ENCODE assay signal across 16 cellular contexts in genomic region chr7:75866129-75866496, GRCh38. TPM values are rescaled to one million over a fixed set of nuclear protein-coding genes. Genes with fewer than 3 reads are reported as not detected.
A peak's percentile ranks its signal among the peaks of the same experiment; 100 is the strongest.
DNase-seq lines count a peak whose midpoint lies in the region; ATAC-seq and TF ChIP-seq lines count a peak whose summit lies in the region.
"Had no signal": no experiment of that assay in that cellular context is flagged by ENCODE, and none has a peak within 500 bp of the region (broad histone marks: within the 10 kb centered on the region; RNA-seq: fewer than 3 reads in every experiment).

No MANE protein-coding gene starts in this region.

- 34 to 50% (median 45%) methylated on average over 4 of the region's 4 CpGs for WGBS in spleen, 5 donors

- ATAC-seq in natural killer cell treated with Interleukin-12 subunit alpha and Interleukin-12 subunit beta and Interleukin-15 and Interleukin-18, amount 100 ng/mL, for 72 hours: peak in 1 of 2 donors; percentile 4
- no peak for ATAC-seq in GM21447 (IDR thresholded peaks at IDR 0.05; ENCODE audit: unreplicated experiment)
- ATAC-seq in activated CD4-positive, alpha-beta T cell treated with anti-CD3 and anti-CD28 coated beads for 36 hours: no peak

- DNase-seq in ELR (ENCODE audit: low read depth): peak; percentile 34
- DNase-seq in cardiac fibroblast (ENCODE audit: low read depth in 2 of 2): peak; percentile 41 to 63
- peak; percentile 31 for DNase-seq in natural killer cell treated with Interleukin-12 subunit alpha and Interleukin-12 subunit beta and Interleukin-15 and Interleukin-18, amount 100 ng/mL, for 72 hours (ENCODE audit: low spot score)
- no peak for DNase-seq in spleen
- DNase-seq in activated CD4-positive, alpha-beta T cell treated with anti-CD3 and anti-CD28 coated beads for 36 hours: no peak
- no peak for DNase-seq in activated T-helper 2 cell treated with anti-CD3 and anti-CD28 coated beads, Interferon-gamma antibody, Interleukin-2, Interleukin-4, amounts not matched to agents 10 μg/mL and 5 μg/mL and 100 μg/mL, durations not matched to agents 14 hours and 24 hours and 36 hours (ENCODE audit: low spot score)

- no peaks in the 10 kb centered on the region for H3K9me3 ChIP-seq in spleen
- H3K9me3 ChIP-seq: colonic mucosa, testis had no signal

- H3K27ac ChIP-seq in KMS-11 (no peak overlapping the region), spleen (peak overlapping the region in 2 of 8 donors; percentile 11 to 57)
- H3K27ac ChIP-seq: colonic mucosa, skin epidermis, testis had no signal

- peaks cover 7 to 11% of the 10 kb centered on the region in 2 donors for H3K27me3 Mint-ChIP-seq in natural killer cell treated with Interleukin-12 subunit alpha and Interleukin-12 subunit beta and Interleukin-15 and Interleukin-18, amount 100 ng/mL, for 72 hours
- H3K27me3 Mint-ChIP-seq in activated CD4-positive, alpha-beta T cell treated with anti-CD3 and anti-CD28 coated beads for 36 hours: peaks cover 8% of the 10 kb centered on the region
- H3K27me3 Mint-ChIP-seq in activated T-helper 2 cell treated with anti-CD3 and anti-CD28 coated beads, Interferon-gamma antibody, Interleukin-2, Interleukin-4, amounts not matched to agents 10 μg/mL and 5 μg/mL and 100 μg/mL, durations not matched to agents 14 hours and 24 hours and 36 hours (ENCODE audit: low read depth): peaks cover 3% of the 10 kb centered on the region

- H4K20me1 ChIP-seq in KMS-11 (ENCODE audit: insufficient read depth): no peaks in the 10 kb centered on the region

- no peak for TF ChIP-seq CTCF in KMS-11 (conservative IDR thresholded peaks at IDR 0.05; ENCODE audit: low read depth, low read length)
- no peak for TF ChIP-seq CTCF in cardiac fibroblast (IDR thresholded peaks at IDR 0.05; ENCODE audit: low read depth, low read length)
- no peak for TF ChIP-seq CTCF in spleen (IDR thresholded peaks at IDR 0.05 in 8 of 11, conservative IDR thresholded peaks at IDR 0.05 in 3 of 11)

- H3K4me2 ChIP-seq in KMS-11: peak overlapping the region; percentile 69

- no peak overlapping the region for H3K9ac ChIP-seq in KMS-11

- H3K9me3 Mint-ChIP-seq in natural killer cell treated with Interleukin-12 subunit alpha and Interleukin-12 subunit beta and Interleukin-15 and Interleukin-18, amount 100 ng/mL, for 72 hours: no peaks in the 10 kb centered on the region
- no peaks in the 10 kb centered on the region for H3K9me3 Mint-ChIP-seq in activated CD4-positive, alpha-beta T cell treated with anti-CD3 and anti-CD28 coated beads for 36 hours (ENCODE audit: low read depth)
- H3K9me3 Mint-ChIP-seq in activated T-helper 2 cell treated with anti-CD3 and anti-CD28 coated beads, Interferon-gamma antibody, Interleukin-2, Interleukin-4, amounts not matched to agents 10 μg/mL and 5 μg/mL and 100 μg/mL, durations not matched to agents 14 hours and 24 hours and 36 hours: no peaks in the 10 kb centered on the region
- H3K9me3 Mint-ChIP-seq: CD4-positive, CD25-positive, alpha-beta regulatory T cell; IgD-negative memory B cell had no signal

- peaks cover 11 to 14% of the 10 kb centered on the region in 2 donors for H3K4me1 Mint-ChIP-seq in natural killer cell treated with Interleukin-12 subunit alpha and Interleukin-12 subunit beta and Interleukin-15 and Interleukin-18, amount 100 ng/mL, for 72 hours (ENCODE audit: low read depth in 2 of 2)
- H3K4me1 Mint-ChIP-seq in activated CD4-positive, alpha-beta T cell treated with anti-CD3 and anti-CD28 coated beads for 36 hours: peaks cover 24% of the 10 kb centered on the region
- peaks cover 22% of the 10 kb centered on the region for H3K4me1 Mint-ChIP-seq in activated T-helper 2 cell treated with anti-CD3 and anti-CD28 coated beads, Interferon-gamma antibody, Interleukin-2, Interleukin-4, amounts not matched to agents 10 μg/mL and 5 μg/mL and 100 μg/mL, durations not matched to agents 14 hours and 24 hours and 36 hours (ENCODE audit: low read depth)

- no peak overlapping the region for H3K4me3 Mint-ChIP-seq in natural killer cell treated with Interleukin-12 subunit alpha and Interleukin-12 subunit beta and Interleukin-15 and Interleukin-18, amount 100 ng/mL, for 72 hours
- H3K4me3 Mint-ChIP-seq in activated CD4-positive, alpha-beta T cell treated with anti-CD3 and anti-CD28 coated beads for 36 hours: no peak overlapping the region
- H3K4me3 Mint-ChIP-seq in activated T-helper 2 cell treated with anti-CD3 and anti-CD28 coated beads, Interferon-gamma antibody, Interleukin-2, Interleukin-4, amounts not matched to agents 10 μg/mL and 5 μg/mL and 100 μg/mL, durations not matched to agents 14 hours and 24 hours and 36 hours (ENCODE audit: low read depth): no peak overlapping the region
- H3K4me3 Mint-ChIP-seq: activated naive CD8-positive, alpha-beta T cell; CD4-positive, CD25-positive, alpha-beta regulatory T cell; IgD-negative memory B cell; naive B cell had no signal

- no peak overlapping the region for H3K27ac Mint-ChIP-seq in natural killer cell treated with Interleukin-12 subunit alpha and Interleukin-12 subunit beta and Interleukin-15 and Interleukin-18, amount 100 ng/mL, for 72 hours
- H3K27ac Mint-ChIP-seq in activated CD4-positive, alpha-beta T cell treated with anti-CD3 and anti-CD28 coated beads for 36 hours: no peak overlapping the region
- no peak overlapping the region for H3K27ac Mint-ChIP-seq in activated T-helper 2 cell treated with anti-CD3 and anti-CD28 coated beads, Interferon-gamma antibody, Interleukin-2, Interleukin-4, amounts not matched to agents 10 μg/mL and 5 μg/mL and 100 μg/mL, durations not matched to agents 14 hours and 24 hours and 36 hours
- H3K27ac Mint-ChIP-seq: activated naive CD8-positive, alpha-beta T cell; IgD-negative memory B cell had no signal

- peaks cover 49% of the 10 kb centered on the region for H3K4me1 ChIP-seq in KMS-11 (ENCODE audit: low read depth, poor library complexity, severe bottlenecking)
- peaks cover 7 to 20% (median 12%) of the 10 kb centered on the region in 6 donors for H3K4me1 ChIP-seq in spleen
- H3K4me1 ChIP-seq: colonic mucosa had no signal

- peak overlapping the region; percentile 22; the same call in 1 of the 2 replicates for H2AFZ ChIP-seq in KMS-11 (ENCODE audit: low read depth)

- H3K79me2 ChIP-seq in KMS-11 (ENCODE audit: insufficient read depth, low read depth): no peaks in the 10 kb centered on the region

- intact Hi-C loops in spleen (cut with DNase I; ENCODE audit: low total_unique reads): loop anchor here (2.0 kb wide), 1 partner anchor 155 kb away; no protein-coding TSS in a partner anchor
- intact Hi-C loops in activated CD4-positive, alpha-beta T cell treated with anti-CD3 and anti-CD28 coated beads for 36 hours (cut with DNase I, micrococcal nuclease): loop anchor here (1.0 to 10.0 kb wide), 3 partner anchors 154 to 446 kb away; no protein-coding TSS in a partner anchor
- intact Hi-C loops in activated T-helper 2 cell treated with anti-CD3 and anti-CD28 coated beads, Interferon-gamma antibody, Interleukin-2, Interleukin-4, amounts not matched to agents 10 μg/mL and 5 μg/mL and 100 μg/mL, durations not matched to agents 14 hours and 24 hours and 36 hours (cut with micrococcal nuclease): loop anchor here (1.0 to 10.0 kb wide), 3 partner anchors 143 to 269 kb away; no protein-coding TSS in a partner anchor

- H3K4me3 ChIP-seq in KMS-11 (IDR thresholded peaks at IDR 0.05; ENCODE audit: insufficient read depth, low read depth, low read length) (no peak overlapping the region), cardiac fibroblast (replicated peaks in 1 of 2; ENCODE audit: low read depth in 2 of 2, low read length in 2 of 2) (no peak overlapping the region), spleen (peak overlapping the region in 1 of 8 donors; percentile 25)
- H3K4me3 ChIP-seq: colonic mucosa, skin epidermis, testis had no signal

- no peaks in the 10 kb centered on the region for H3K36me3 Mint-ChIP-seq in natural killer cell treated with Interleukin-12 subunit alpha and Interleukin-12 subunit beta and Interleukin-15 and Interleukin-18, amount 100 ng/mL, for 72 hours
- no peaks in the 10 kb centered on the region for H3K36me3 Mint-ChIP-seq in activated CD4-positive, alpha-beta T cell treated with anti-CD3 and anti-CD28 coated beads for 36 hours (ENCODE audit: low read depth)
- no peaks in the 10 kb centered on the region for H3K36me3 Mint-ChIP-seq in activated T-helper 2 cell treated with anti-CD3 and anti-CD28 coated beads, Interferon-gamma antibody, Interleukin-2, Interleukin-4, amounts not matched to agents 10 μg/mL and 5 μg/mL and 100 μg/mL, durations not matched to agents 14 hours and 24 hours and 36 hours (ENCODE audit: low read depth)
- H3K36me3 Mint-ChIP-seq: activated naive CD8-positive, alpha-beta T cell; CD4-positive, CD25-positive, alpha-beta regulatory T cell; IgD-negative memory B cell; naive B cell had no signal

- no peak for TF ChIP-seq POLR2A in spleen (IDR thresholded peaks at IDR 0.05)

- POLR2A ChIA-PET in activated CD4-positive, alpha-beta T cell treated with anti-CD3 and anti-CD28 coated beads for 36 hours (lab: Charles Lee): no interaction called here

- H3K36me3 ChIP-seq in KMS-11 (ENCODE audit: insufficient read depth): no peaks in the 10 kb centered on the region
- H3K36me3 ChIP-seq in spleen: no peaks in the 10 kb centered on the region
- H3K36me3 ChIP-seq: colonic mucosa had no signal

- CTCF ChIA-PET in activated CD4-positive, alpha-beta T cell treated with anti-CD3 and anti-CD28 coated beads for 36 hours (lab: Charles Lee): interaction anchor here (0.7 to 4.9 kb wide), 10 partner anchors 11 to 289 kb away, joined by 3 to 70 read pairs (median 4); no protein-coding TSS in a partner anchor

- H3K27me3 ChIP-seq in KMS-11 (ENCODE audit: insufficient read depth, low read depth): no peaks in the 10 kb centered on the region
- no peaks in the 10 kb centered on the region for H3K27me3 ChIP-seq in spleen (replicated peaks in 1 of 7)
- H3K27me3 ChIP-seq: colonic mucosa, testis had no signal

RNA-seq across cellular contexts. Expression of gene RHBDD2, which starts 12.7 kb away (rescaled TPM):
- total RNA-seq in natural killer cell treated with Interleukin-12 subunit alpha and Interleukin-12 subunit beta and Interleukin-15 and Interleukin-18, amount 100 ng/mL, for 72 hours: 10 to 100 TPM; 33.8 to 46.0 TPM
- total RNA-seq in spleen: 10 to 100 TPM; 37.6 to 69.2 (median 54.9) TPM
- polyA plus RNA-seq in spleen: 10 to 100 TPM; 30.5 to 48.1 (median 37.5) TPM
- 10 to 100 TPM; 21.6 to 23.2 TPM for total RNA-seq in activated CD4-positive, alpha-beta T cell treated with anti-CD3 and anti-CD28 coated beads for 36 hours
- 139 and 143 TPM in 2 replicates for total RNA-seq in activated T-helper 2 cell treated with anti-CD3 and anti-CD28 coated beads, Interferon-gamma antibody, Interleukin-2, Interleukin-4, amounts not matched to agents 10 μg/mL and 5 μg/mL and 100 μg/mL, durations not matched to agents 14 hours and 24 hours and 36 hours

RNA-seq across cellular contexts. Expression of gene POR, which starts 48.8 kb away (rescaled TPM):
- 100 to 1,000 TPM; 112 to 164 TPM for total RNA-seq in natural killer cell treated with Interleukin-12 subunit alpha and Interleukin-12 subunit beta and Interleukin-15 and Interleukin-18, amount 100 ng/mL, for 72 hours
- 100 to 1,000 TPM; 103 to 170 (median 139) TPM for total RNA-seq in spleen
- 10 to 100 TPM; 49.1 to 83.0 (median 61.4) TPM for polyA plus RNA-seq in spleen
- total RNA-seq in activated CD4-positive, alpha-beta T cell treated with anti-CD3 and anti-CD28 coated beads for 36 hours: 10 to 100 TPM; 24.9 to 33.8 TPM
- 105 and 106 TPM in 2 replicates for total RNA-seq in activated T-helper 2 cell treated with anti-CD3 and anti-CD28 coated beads, Interferon-gamma antibody, Interleukin-2, Interleukin-4, amounts not matched to agents 10 μg/mL and 5 μg/mL and 100 μg/mL, durations not matched to agents 14 hours and 24 hours and 36 hours

RNA-seq across cellular contexts. Expression of gene CCL24, which starts 52.5 kb away (rescaled TPM):
- total RNA-seq in natural killer cell treated with Interleukin-12 subunit alpha and Interleukin-12 subunit beta and Interleukin-15 and Interleukin-18, amount 100 ng/mL, for 72 hours: 1 to 10 TPM in 1 of 2 donors, under 1 TPM in 1; 0.90 to 1.1 TPM
- 100 to 1,000 TPM in 4 of 7 donors, 10 to 100 TPM in 3; 39.5 to 321 (median 198) TPM for total RNA-seq in spleen
- 10 to 100 TPM in 1 of 3 donors, 1 to 10 TPM in 2; 3.8 to 11.1 (median 6.8) TPM for polyA plus RNA-seq in spleen
- total RNA-seq in activated CD4-positive, alpha-beta T cell treated with anti-CD3 and anti-CD28 coated beads for 36 hours: not detected
- total RNA-seq in activated T-helper 2 cell treated with anti-CD3 and anti-CD28 coated beads, Interferon-gamma antibody, Interleukin-2, Interleukin-4, amounts not matched to agents 10 μg/mL and 5 μg/mL and 100 μg/mL, durations not matched to agents 14 hours and 24 hours and 36 hours: not detected in 2 replicates
- total RNA-seq: CD4-positive, CD25-positive, alpha-beta regulatory T cell; T-helper 2 cell treated with Interferon-gamma antibody and Interleukin-4, amounts not matched to agents 100 ng/mL and 5 ng/mL, for 36 hours; testis had no signal
- polyA plus RNA-seq: CD4-positive, CD25-positive, alpha-beta regulatory T cell; IgD-negative memory B cell had no signal

Comparison
In these comparisons a context has a peak if more than half of its experiments do, and no peak if none do; other contexts are left out.
1. DNase-seq: peak in ELR (single experiment), cardiac fibroblast (2 of 2) and natural killer cell treated with Interleukin-12 subunit alpha and Interleukin-12 subunit beta and Interleukin-15 and Interleukin-18, amount 100 ng/mL, for 72 hours (single experiment); none in spleen (single experiment), activated CD4-positive, alpha-beta T cell treated with anti-CD3 and anti-CD28 coated beads for 36 hours (single experiment) and activated T-helper 2 cell treated with anti-CD3 and anti-CD28 coated beads, Interferon-gamma antibody, Interleukin-2, Interleukin-4, amounts not matched to agents 10 μg/mL and 5 μg/mL and 100 μg/mL, durations not matched to agents 14 hours and 24 hours and 36 hours (single experiment).
2. RNA of gene CCL24, which starts 52.5 kb away (total RNA-seq): 39.5 to 321 TPM in spleen; 0.90 to 1.1 TPM in natural killer cell treated with Interleukin-12 subunit alpha and Interleukin-12 subunit beta and Interleukin-15 and Interleukin-18, amount 100 ng/mL, for 72 hours, not detected in activated CD4-positive, alpha-beta T cell treated with anti-CD3 and anti-CD28 coated beads for 36 hours and not detected in activated T-helper 2 cell treated with anti-CD3 and anti-CD28 coated beads, Interferon-gamma antibody, Interleukin-2, Interleukin-4, amounts not matched to agents 10 μg/mL and 5 μg/mL and 100 μg/mL, durations not matched to agents 14 hours and 24 hours and 36 hours; every median in the first group is over 10 times any median in the second.